Comparison of ENCODE assay signal across 8 cellular contexts in the genomic region with DNA sequence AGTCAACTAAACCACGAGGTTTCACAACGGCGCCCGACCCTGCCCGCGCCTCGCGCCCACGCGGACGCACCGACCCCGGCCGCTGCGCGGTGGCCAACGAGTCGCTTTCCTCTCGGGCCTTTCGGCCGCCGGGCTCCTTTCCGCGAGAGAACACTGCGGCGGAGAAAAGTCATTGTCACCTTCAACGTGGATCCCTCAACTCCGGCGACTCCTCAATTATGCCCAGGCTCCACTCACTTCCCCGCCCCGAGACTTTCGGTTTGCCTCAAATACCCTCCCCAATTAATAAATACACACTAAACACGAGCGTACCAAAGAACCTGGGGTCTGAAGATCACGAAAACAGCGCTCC. TPM values are rescaled to one million over a fixed set of nuclear protein-coding genes. Genes with fewer than 3 reads are reported as not detected.
DNase-seq lines count a peak whose midpoint lies in the region; ATAC-seq, FAIRE-seq and TF ChIP-seq lines count a peak whose summit lies in the region.

No MANE protein-coding gene starts in this region.

- TF ChIP-seq POLR2A in K562 (conservative IDR thresholded peaks at IDR 0.05) = no peak
- no peak for TF ChIP-seq POLR2A in right lobe of liver (IDR thresholded peaks at IDR 0.05)

- H3K9me3 ChIP-seq in NT2/D1 (ENCODE audit: insufficient read depth, low read length) (no peaks in the 10 kb centered on the region), K562 (replicated peaks; ENCODE audit: control insufficient read depth, insufficient read depth, low read depth, low read length) (no peaks in the 10 kb centered on the region), right lobe of liver (no peaks in the 10 kb centered on the region)

- H3K4me3 ChIP-seq in NT2/D1 (ENCODE audit: insufficient read length, low read depth) (peak overlapping the region; percentile 98), K562 (peak overlapping the region; percentile 71), right lobe of liver (peak overlapping the region; percentile 58 to 80 (median 72))

- no peak for TF ChIP-seq RAD21 in K562 (CRISPR knock-in tag; conservative IDR thresholded peaks at IDR 0.05 in 1 of 2, IDR thresholded peaks at IDR 0.05 in 1 of 2)

- FAIRE-seq in K562 (lab: Jason Lieb, UNC) = no peak

- CTCF ChIA-PET in K562 (lab: Yijun Ruan, JAX; ENCODE audit: low intra/inter-chr PET ratio) = interaction anchor here (0.5 kb wide), 1 partner anchor 977 kb away, joined by 3 read pairs; no protein-coding TSS in a partner anchor

- H3K4me1 ChIP-seq in NT2/D1 (ENCODE audit: insufficient read depth, insufficient read length) (no peaks in the 10 kb centered on the region), K562 (replicated peaks in 1 of 2; ENCODE audit: control insufficient read depth in 2 of 2, insufficient read depth in 2 of 2, low read length in 2 of 2) (peaks cover 20 to 25% of the 10 kb centered on the region in 2 experiments; a peak in 4 of 5 replicates), right lobe of liver (no peaks in the 10 kb centered on the region)

- H3K27ac ChIP-seq in K562 (ENCODE audit: extremely low read depth, low read depth, low read length) (peak overlapping the region; percentile 88), right lobe of liver (peak overlapping the region; percentile 88 to 92 (median 90))

- ATAC-seq in GM18907 (IDR thresholded peaks at IDR 0.05; ENCODE audit: unreplicated experiment) (peak; percentile 1), K562 (peak; percentile 2), right lobe of liver (peak; percentile 4 to 11 (median 8)), GM18873 (IDR thresholded peaks at IDR 0.05; ENCODE audit: low FRiP score, unreplicated experiment) (no peak)

- H3K79me2 ChIP-seq in K562 (ENCODE audit: control insufficient read depth, insufficient read depth, low read length) = peaks cover 55% of the 10 kb centered on the region

- POLR2A ChIA-PET in K562 (lab: Yijun Ruan, JAX) = interaction anchor here (0.7 to 1.4 kb wide), 6 partner anchors 11 to 388 kb away, joined by 3 to 7 read pairs (median 4); no protein-coding TSS in a partner anchor

- H3K9me1 ChIP-seq in K562 (ENCODE audit: control insufficient read depth, insufficient read depth, low read length) = no peaks in the 10 kb centered on the region

- TF ChIP-seq CTCF in K562 (IDR thresholded peaks at IDR 0.05 in 2 of 3, conservative IDR thresholded peaks at IDR 0.05 in 1 of 3; ENCODE audit: insufficient read depth in 2 of 3, low read depth in 1 of 3, low read length in 3 of 3) (no peak), right lobe of liver (IDR thresholded peaks at IDR 0.05) (no peak)

- TSS peak; percentile 69 for BruUV-seq in K562 (replicated peaks; lab: Mats Ljungman, UMichigan)

- 0% methylated on average over 34 of the region's 36 CpGs for WGBS in K562 (ENCODE audit: insufficient coverage, low coverage, missing lambda C conversion rate)
- WGBS in right lobe of liver (ENCODE audit: insufficient coverage, low coverage, low lambda C conversion rate, missing lambda C conversion rate) = 0% methylated on average over 14 of the region's 36 CpGs

- H4K20me1 ChIP-seq in K562 (replicated peaks; ENCODE audit: control insufficient read depth, insufficient read depth, low read length) = peaks cover 16% of the 10 kb centered on the region; the same call in 1 of the 2 replicates

- no peak for TF ChIP-seq EP300 in K562 (IDR thresholded peaks at IDR 0.05; ENCODE audit: low read length)

- intact Hi-C loops in K562 (cut with micrococcal nuclease) = loop anchor here (10.0 kb wide), 1 partner anchor 309 kb away; no protein-coding TSS in a partner anchor
- intact Hi-C loops in right lobe of liver (cut with DNase I) = no loop called here

- H3K9ac ChIP-seq in NT2/D1 (ENCODE audit: insufficient read length, low read depth) (peak overlapping the region; percentile 99), K562 (ENCODE audit: insufficient read depth in 1 of 2, low read depth in 2 of 2, low read length in 2 of 2) (peak overlapping the region; percentile 95 to 100)

- H3K27me3 ChIP-seq in NT2/D1 (ENCODE audit: insufficient read depth, insufficient read length) (no peaks in the 10 kb centered on the region), K562 (ENCODE audit: control insufficient read depth in 2 of 2, insufficient read depth in 2 of 2, low read length in 2 of 2) (peaks cover 0 to 2% of the 10 kb centered on the region in 2 experiments; a peak in 1 of 5 replicates), right lobe of liver (no peaks in the 10 kb centered on the region)

- DNase-seq in NT2/D1 (ENCODE audit: low read depth, low spot score) (peak; percentile 23), K562 (ENCODE audit: extremely low read depth in 1 of 4, low spot score in 3 of 4) (peak in 2 of 4 experiments; percentile 19 to 41), right lobe of liver (peak in 2 of 3 donors; percentile 55 to 70), iPS-NIHi7 (ENCODE audit: extremely low spot score) (no peak), GF-D8 (lab: John Stamatoyannopoulos, UW) (no peak)
- DNase-seq in stimulated activated CD8-positive, alpha-beta memory T cell treated with anti-CD3 and anti-CD28 coated beads, Interleukin-15, amount 100 ng/mL, for 24 hours (ENCODE audit: low read depth) = peak; percentile 23

- peak overlapping the region; percentile 76 for H3K4me2 ChIP-seq in K562 (ENCODE audit: insufficient read depth, low read length)

- H2AFZ ChIP-seq in K562 (ENCODE audit: low read depth, low read length) = 0 out of 2 replicates have a peak overlapping the region, but pooled peaks have one; percentile 11

- in situ Hi-C loops in K562 (cut with MboI) = no loop called here

- H3K36me3 ChIP-seq in NT2/D1 (ENCODE audit: insufficient read depth, insufficient read length, low read length) (peaks cover 5% of the 10 kb centered on the region), K562 (ENCODE audit: control insufficient read depth, insufficient read depth, low read length) (no peaks in the 10 kb centered on the region; the same call in 2 of the 3 replicates), right lobe of liver (no peaks in the 10 kb centered on the region)

TF ChIP-seq in K562, 482 proteins besides CTCF, POLR2A, EP300 and RAD21 (continues in another document):
- TF ChIP-seq ZC3H4 (CRISPR knock-in tag; IDR thresholded peaks at IDR 0.05; ENCODE audit: borderline replicate concordance) (peak; percentile 25; the same call in 1 of the 2 replicates), ZFX (CRISPR knock-in tag; IDR thresholded peaks at IDR 0.05) (peak; percentile 8; the same call in 1 of the 2 replicates), NR2C2 (CRISPR knock-in tag; IDR thresholded peaks at IDR 0.05) (0 out of 2 replicates have a peak, but pooled peaks have one; percentile 50), NR2C2 (tag; IDR thresholded peaks at IDR 0.05) (no peak; the same call in 1 of the 2 replicates), ZNF75A (CRISPR knock-in tag; IDR thresholded peaks at IDR 0.05) (no peak), EGR1 (conservative IDR thresholded peaks at IDR 0.05) (peak; percentile 69)
- TF ChIP-seq, protein P1, sequence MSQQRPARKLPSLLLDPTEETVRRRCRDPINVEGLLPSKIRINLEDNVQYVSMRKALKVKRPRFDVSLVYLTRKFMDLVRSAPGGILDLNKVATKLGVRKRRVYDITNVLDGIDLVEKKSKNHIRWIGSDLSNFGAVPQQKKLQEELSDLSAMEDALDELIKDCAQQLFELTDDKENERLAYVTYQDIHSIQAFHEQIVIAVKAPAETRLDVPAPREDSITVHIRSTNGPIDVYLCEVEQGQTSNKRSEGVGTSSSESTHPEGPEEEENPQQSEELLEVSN (IDR thresholded peaks at IDR 0.05; ENCODE audit: borderline replicate concordance in 1 of 2, extremely low read depth in 1 of 2, insufficient read depth in 1 of 2, insufficient read length in 1 of 2, low read depth in 1 of 2, low read length in 1 of 2, poor library complexity in 1 of 2, severe bottlenecking in 1 of 2) = peak in 1 of 2 experiments; percentile 58

RNA-seq across cellular contexts. Expression of a gene that starts 0.5 kb away (rescaled TPM):
- total RNA-seq in K562 (2011; cell fraction: chromatin; rRNA removed; ENCODE audit: low replicate concordance) = 40.4 and 89.7 TPM in 2 replicates
- total RNA-seq in K562 (2011; cell fraction: nucleolus; rRNA removed) = 29.2 and 31.7 TPM in 2 replicates
- 62.3 and 112 TPM in 2 replicates for total RNA-seq in K562 (2011; cell fraction: nucleoplasm; rRNA removed)
- total RNA-seq in K562 (2014; rRNA removed) (57.6 and 73.2 TPM in 2 replicates), K562 (2014; rRNA removed; fragmentation: Illumina TruSeq; extraction: Trizol) (118 and 135 TPM in 2 replicates), K562 (2015; rRNA removed; fragmentation: Illumina TruSeq; extraction: Trizol) (75.4 and 94.6 TPM in 2 replicates), K562 (2021) (99.3 and 110 TPM in 2 replicates), right lobe of liver (10 to 100 TPM in 2 of 6 experiments, 1 to 10 TPM in 4; 1.6 to 21.9 (median 8.2) TPM)
- polyA plus RNA-seq in K562 (2011; rRNA removed) (83.8 and 100 TPM in 2 replicates), K562 (2014; fragmentation: Illumina TruSeq; extraction: Trizol) (157 and 185 TPM in 2 replicates), K562 (2014; fragmentation: Nextera tagmentation; extraction: Ambion mirVana) (100 to 1,000 TPM; 141 to 165 TPM), K562 (2014; rRNA removed) (76.8 and 105 TPM in 2 replicates)
- polyA plus RNA-seq in K562 (2011; cell fraction: cytosol; rRNA removed) = 17.5 and 41.7 TPM in 2 replicates
- 24.2 and 26.2 TPM in 2 replicates for polyA plus RNA-seq in K562 (2011; cell fraction: nucleus; rRNA removed)
- polyA plus RNA-seq in K562 (2012) = 45.8 and 57.9 TPM in 2 replicates
- polyA minus RNA-seq in K562 (2011; rRNA and poly(A)+ RNA removed) = 70.8 and 77.5 TPM in 2 replicates
- polyA minus RNA-seq in K562 (2011; cell fraction: cytosol; rRNA and poly(A)+ RNA removed) = 42.1 and 62.9 TPM in 2 replicates
- polyA minus RNA-seq in K562 (2011; cell fraction: nucleus; rRNA and poly(A)+ RNA removed) = 29.1 and 38.5 TPM in 2 replicates

Comparison
In these comparisons a context has a peak if more than half of its experiments do, and no peak if none do; other contexts are left out.
1. DNase-seq: peak in NT2/D1 (single experiment), right lobe of liver (2 of 3) and stimulated activated CD8-positive, alpha-beta memory T cell treated with anti-CD3 and anti-CD28 coated beads, Interleukin-15, amount 100 ng/mL, for 24 hours (single experiment); none in iPS-NIHi7 (single experiment) and GF-D8 (single experiment).
2. Peak in every context shown above with its lines, with median percentiles within 50 percentile points of each other: H3K4me3 ChIP-seq.